1 cellular context compared by ENCODE assay signal in the genomic region with DNA sequence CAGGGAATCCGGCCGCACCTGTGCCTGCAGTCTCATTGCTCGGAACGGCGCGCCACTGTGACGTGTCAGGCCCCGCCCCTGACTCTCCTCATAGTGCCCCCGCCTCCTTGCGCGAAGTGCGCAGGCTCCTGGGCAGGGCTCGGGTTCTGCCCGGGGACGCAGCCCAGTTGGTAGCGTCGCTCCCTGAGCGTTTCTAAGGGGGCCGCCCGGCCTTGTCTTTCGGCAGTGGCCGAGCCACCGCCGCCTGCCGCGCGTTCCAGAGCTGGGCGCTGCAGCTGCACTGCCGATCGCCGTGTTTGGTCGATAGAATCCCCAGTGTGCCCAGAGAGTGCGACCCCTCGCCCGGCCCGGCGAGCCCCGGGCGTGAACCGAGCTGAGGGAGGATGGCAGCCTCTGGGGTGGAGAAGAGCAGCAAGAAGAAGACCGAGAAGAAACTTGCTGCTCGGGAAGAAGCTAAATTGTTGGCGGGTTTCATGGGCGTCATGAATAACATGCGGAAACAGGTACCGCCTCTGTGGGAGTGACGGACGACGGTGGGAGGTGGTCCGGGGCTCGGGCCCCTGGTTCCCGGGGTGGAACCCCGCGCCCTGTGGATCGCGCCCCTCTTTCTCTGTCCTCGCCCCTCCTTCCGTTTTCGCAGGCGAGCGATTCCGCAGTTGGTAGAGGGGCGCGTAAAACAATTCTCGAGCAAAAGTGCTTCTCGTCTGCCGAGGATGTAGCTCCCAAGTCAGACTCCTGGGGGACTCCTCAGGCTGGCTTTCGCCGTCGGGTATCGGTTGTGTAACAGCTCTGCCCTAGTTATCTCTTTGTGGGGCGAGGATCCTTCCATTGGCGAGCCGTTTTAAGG.
TF ChIP-seq lines count a peak whose summit lies in the region.

A gene with protein sequence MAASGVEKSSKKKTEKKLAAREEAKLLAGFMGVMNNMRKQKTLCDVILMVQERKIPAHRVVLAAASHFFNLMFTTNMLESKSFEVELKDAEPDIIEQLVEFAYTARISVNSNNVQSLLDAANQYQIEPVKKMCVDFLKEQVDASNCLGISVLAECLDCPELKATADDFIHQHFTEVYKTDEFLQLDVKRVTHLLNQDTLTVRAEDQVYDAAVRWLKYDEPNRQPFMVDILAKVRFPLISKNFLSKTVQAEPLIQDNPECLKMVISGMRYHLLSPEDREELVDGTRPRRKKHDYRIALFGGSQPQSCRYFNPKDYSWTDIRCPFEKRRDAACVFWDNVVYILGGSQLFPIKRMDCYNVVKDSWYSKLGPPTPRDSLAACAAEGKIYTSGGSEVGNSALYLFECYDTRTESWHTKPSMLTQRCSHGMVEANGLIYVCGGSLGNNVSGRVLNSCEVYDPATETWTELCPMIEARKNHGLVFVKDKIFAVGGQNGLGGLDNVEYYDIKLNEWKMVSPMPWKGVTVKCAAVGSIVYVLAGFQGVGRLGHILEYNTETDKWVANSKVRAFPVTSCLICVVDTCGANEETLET (plus strand): TSS at position 142 of the 847 bp plus-strand sequence. CDS start 242 bp downstream, at position 384.

TF ChIP-seq in SK-N-SH, 30 proteins besides CTCF, POLR2A, EP300 and RAD21 (continued from another document):
- TF ChIP-seq, protein P1, sequence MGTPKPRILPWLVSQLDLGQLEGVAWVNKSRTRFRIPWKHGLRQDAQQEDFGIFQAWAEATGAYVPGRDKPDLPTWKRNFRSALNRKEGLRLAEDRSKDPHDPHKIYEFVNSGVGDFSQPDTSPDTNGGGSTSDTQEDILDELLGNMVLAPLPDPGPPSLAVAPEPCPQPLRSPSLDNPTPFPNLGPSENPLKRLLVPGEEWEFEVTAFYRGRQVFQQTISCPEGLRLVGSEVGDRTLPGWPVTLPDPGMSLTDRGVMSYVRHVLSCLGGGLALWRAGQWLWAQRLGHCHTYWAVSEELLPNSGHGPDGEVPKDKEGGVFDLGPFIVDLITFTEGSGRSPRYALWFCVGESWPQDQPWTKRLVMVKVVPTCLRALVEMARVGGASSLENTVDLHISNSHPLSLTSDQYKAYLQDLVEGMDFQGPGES (IDR thresholded peaks at IDR 0.05; ENCODE audit: low read depth, low read length) = no peak
- TF ChIP-seq POLR2AphosphoS5 (IDR thresholded peaks at IDR 0.05; ENCODE audit: low read depth, low read length) (peak; percentile 98), MXI1 (IDR thresholded peaks at IDR 0.05; ENCODE audit: low read depth, low read length) (peak; percentile 76), NFIC (IDR thresholded peaks at IDR 0.05; ENCODE audit: borderline replicate concordance) (no peak), TCF12 (IDR thresholded peaks at IDR 0.05) (peak; percentile 48; the same call in 1 of the 2 replicates), RXRA (IDR thresholded peaks at IDR 0.05; ENCODE audit: borderline replicate concordance, low read depth) (no peak)
- TF ChIP-seq, protein P2, sequence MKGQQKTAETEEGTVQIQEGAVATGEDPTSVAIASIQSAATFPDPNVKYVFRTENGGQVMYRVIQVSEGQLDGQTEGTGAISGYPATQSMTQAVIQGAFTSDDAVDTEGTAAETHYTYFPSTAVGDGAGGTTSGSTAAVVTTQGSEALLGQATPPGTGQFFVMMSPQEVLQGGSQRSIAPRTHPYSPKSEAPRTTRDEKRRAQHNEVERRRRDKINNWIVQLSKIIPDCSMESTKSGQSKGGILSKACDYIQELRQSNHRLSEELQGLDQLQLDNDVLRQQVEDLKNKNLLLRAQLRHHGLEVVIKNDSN (IDR thresholded peaks at IDR 0.05; ENCODE audit: borderline replicate concordance, low read depth) = peak; percentile 8; the same call in 1 of the 2 replicates
- TF ChIP-seq, protein P3, sequence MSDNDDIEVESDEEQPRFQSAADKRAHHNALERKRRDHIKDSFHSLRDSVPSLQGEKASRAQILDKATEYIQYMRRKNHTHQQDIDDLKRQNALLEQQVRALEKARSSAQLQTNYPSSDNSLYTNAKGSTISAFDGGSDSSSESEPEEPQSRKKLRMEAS (IDR thresholded peaks at IDR 0.05; ENCODE audit: low read depth) = peak; percentile 88
- TF ChIP-seq, protein P4, sequence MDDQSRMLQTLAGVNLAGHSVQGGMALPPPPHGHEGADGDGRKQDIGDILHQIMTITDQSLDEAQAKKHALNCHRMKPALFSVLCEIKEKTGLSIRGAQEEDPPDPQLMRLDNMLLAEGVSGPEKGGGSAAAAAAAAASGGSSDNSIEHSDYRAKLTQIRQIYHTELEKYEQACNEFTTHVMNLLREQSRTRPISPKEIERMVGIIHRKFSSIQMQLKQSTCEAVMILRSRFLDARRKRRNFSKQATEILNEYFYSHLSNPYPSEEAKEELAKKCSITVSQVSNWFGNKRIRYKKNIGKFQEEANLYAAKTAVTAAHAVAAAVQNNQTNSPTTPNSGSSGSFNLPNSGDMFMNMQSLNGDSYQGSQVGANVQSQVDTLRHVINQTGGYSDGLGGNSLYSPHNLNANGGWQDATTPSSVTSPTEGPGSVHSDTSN (IDR thresholded peaks at IDR 0.05) = peak; percentile 7; the same call in 1 of the 2 replicates
- TF ChIP-seq, protein P5, sequence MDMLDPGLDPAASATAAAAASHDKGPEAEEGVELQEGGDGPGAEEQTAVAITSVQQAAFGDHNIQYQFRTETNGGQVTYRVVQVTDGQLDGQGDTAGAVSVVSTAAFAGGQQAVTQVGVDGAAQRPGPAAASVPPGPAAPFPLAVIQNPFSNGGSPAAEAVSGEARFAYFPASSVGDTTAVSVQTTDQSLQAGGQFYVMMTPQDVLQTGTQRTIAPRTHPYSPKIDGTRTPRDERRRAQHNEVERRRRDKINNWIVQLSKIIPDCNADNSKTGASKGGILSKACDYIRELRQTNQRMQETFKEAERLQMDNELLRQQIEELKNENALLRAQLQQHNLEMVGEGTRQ (IDR thresholded peaks at IDR 0.05; ENCODE audit: borderline replicate concordance, low read depth, low read length) = no peak
